In the genomic region with DNA sequence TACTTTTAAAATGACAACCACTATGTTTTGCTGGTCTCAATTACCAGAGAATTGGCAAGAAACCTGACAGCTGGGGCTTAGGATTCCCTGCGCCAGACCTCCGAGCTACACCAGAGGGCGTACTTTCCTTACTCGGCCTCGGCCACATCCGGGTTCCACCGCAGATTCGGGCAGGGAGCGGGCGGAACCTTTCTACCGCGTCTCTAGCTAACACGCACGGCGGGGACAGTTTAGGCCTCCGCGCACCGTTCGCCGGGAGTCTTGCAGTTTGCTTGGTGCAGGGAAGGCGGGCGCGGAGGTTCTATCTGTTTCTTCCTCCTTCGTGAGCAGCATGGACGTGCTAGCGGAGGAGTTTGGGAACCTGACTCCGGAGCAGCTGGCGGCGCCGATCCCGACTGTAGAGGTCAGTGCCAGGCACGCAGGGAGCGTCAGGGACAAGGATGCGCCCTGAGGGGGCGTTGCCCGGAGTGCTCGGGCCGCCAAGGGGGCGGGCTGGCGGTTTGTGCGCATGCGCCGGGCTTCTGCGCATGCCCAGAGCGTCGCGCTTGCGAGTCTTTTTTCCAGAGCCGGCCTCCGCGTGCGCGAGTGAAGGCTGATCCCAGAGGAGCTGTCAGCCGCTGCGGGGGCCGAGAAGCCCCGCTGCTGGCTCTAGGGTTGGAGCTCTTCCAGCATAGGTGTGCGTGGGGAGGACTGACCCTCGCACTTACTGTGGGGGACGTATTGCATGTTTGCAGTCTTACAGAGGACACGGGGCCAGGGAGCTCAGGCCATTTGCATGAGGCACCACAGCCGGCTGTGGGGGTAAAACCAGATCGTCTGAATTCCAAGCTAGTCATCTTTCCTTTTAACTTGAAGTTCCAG, we compare ENCODE assay signal across 1 cellular context.
A peak's percentile ranks its signal among the peaks of the same experiment; 100 is the strongest.
TF ChIP-seq lines count a peak whose summit lies in the region.

Gene POLR3B, plus strand, starts transcription at position 200 of the 861 bp plus-strand sequence. Its CDS starts 132 bp downstream, at position 332.

TF ChIP-seq in K562, 482 proteins besides CTCF, POLR2A, EP300 and RAD21 (continued from another document and continues in another):
- TF ChIP-seq HINFP (tag; conservative IDR thresholded peaks at IDR 0.05; ENCODE audit: low read depth), result no peak
- no peak for TF ChIP-seq FOXJ2 (tag; IDR thresholded peaks at IDR 0.05)
- TF ChIP-seq HIVEP1 (CRISPR knock-in tag; IDR thresholded peaks at IDR 0.05), result 0 out of 2 replicates have a peak, but pooled peaks have one; percentile 4
- peak; percentile 99 for TF ChIP-seq KLF13 (tag; IDR thresholded peaks at IDR 0.05; ENCODE audit: borderline replicate concordance, low read depth)
- no peak for TF ChIP-seq ZNF143 (CRISPR knock-in tag; IDR thresholded peaks at IDR 0.05)
- peak; percentile 85; the same call in 1 of the 2 replicates for TF ChIP-seq SMAD3 (CRISPR knock-in tag; conservative IDR thresholded peaks at IDR 0.05)
- TF ChIP-seq CREB1 (IDR thresholded peaks at IDR 0.05), result peak; percentile 61
- peak; percentile 71 for TF ChIP-seq CREB1 (CRISPR knock-in tag; IDR thresholded peaks at IDR 0.05)
- peak; percentile 75 for TF ChIP-seq TAF1 (IDR thresholded peaks at IDR 0.05; ENCODE audit: control insufficient read depth, extremely low read depth, insufficient read depth, low read length, severe bottlenecking)
- TF ChIP-seq KLF16 (IDR thresholded peaks at IDR 0.05), result no peak
- peak; percentile 22 for TF ChIP-seq BRD9 (IDR thresholded peaks at IDR 0.05; ENCODE audit: low read depth, partially characterized antibody)
- TF ChIP-seq TAF7 (tag; IDR thresholded peaks at IDR 0.05), result peak; percentile 91
- TF ChIP-seq ZNF282 (CRISPR knock-in tag; IDR thresholded peaks at IDR 0.05), result no peak
- TF ChIP-seq SLC30A9 (CRISPR knock-in tag; IDR thresholded peaks at IDR 0.05), result no peak
- TF ChIP-seq, protein P1, sequence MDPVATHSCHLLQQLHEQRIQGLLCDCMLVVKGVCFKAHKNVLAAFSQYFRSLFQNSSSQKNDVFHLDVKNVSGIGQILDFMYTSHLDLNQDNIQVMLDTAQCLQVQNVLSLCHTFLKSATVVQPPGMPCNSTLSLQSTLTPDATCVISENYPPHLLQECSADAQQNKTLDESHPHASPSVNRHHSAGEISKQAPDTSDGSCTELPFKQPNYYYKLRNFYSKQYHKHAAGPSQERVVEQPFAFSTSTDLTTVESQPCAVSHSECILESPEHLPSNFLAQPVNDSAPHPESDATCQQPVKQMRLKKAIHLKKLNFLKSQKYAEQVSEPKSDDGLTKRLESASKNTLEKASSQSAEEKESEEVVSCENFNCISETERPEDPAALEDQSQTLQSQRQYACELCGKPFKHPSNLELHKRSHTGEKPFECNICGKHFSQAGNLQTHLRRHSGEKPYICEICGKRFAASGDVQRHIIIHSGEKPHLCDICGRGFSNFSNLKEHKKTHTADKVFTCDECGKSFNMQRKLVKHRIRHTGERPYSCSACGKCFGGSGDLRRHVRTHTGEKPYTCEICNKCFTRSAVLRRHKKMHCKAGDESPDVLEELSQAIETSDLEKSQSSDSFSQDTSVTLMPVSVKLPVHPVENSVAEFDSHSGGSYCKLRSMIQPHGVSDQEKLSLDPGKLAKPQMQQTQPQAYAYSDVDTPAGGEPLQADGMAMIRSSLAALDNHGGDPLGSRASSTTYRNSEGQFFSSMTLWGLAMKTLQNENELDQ (CRISPR knock-in tag; IDR thresholded peaks at IDR 0.05; ENCODE audit: borderline replicate concordance), result no peak
- TF ChIP-seq ZNF41 (CRISPR knock-in tag; conservative IDR thresholded peaks at IDR 0.05), result 0 out of 2 replicates have a peak, but pooled peaks have one; percentile 35
- no peak for TF ChIP-seq ZNF707 (CRISPR knock-in tag; conservative IDR thresholded peaks at IDR 0.05)
- TF ChIP-seq, protein P2, sequence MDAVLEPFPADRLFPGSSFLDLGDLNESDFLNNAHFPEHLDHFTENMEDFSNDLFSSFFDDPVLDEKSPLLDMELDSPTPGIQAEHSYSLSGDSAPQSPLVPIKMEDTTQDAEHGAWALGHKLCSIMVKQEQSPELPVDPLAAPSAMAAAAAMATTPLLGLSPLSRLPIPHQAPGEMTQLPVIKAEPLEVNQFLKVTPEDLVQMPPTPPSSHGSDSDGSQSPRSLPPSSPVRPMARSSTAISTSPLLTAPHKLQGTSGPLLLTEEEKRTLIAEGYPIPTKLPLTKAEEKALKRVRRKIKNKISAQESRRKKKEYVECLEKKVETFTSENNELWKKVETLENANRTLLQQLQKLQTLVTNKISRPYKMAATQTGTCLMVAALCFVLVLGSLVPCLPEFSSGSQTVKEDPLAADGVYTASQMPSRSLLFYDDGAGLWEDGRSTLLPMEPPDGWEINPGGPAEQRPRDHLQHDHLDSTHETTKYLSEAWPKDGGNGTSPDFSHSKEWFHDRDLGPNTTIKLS (IDR thresholded peaks at IDR 0.05; ENCODE audit: borderline replicate concordance, low read depth), result peak; percentile 56; the same call in 1 of the 2 replicates
- no peak for TF ChIP-seq ZBED1 (IDR thresholded peaks at IDR 0.05)
- TF ChIP-seq, protein P3, sequence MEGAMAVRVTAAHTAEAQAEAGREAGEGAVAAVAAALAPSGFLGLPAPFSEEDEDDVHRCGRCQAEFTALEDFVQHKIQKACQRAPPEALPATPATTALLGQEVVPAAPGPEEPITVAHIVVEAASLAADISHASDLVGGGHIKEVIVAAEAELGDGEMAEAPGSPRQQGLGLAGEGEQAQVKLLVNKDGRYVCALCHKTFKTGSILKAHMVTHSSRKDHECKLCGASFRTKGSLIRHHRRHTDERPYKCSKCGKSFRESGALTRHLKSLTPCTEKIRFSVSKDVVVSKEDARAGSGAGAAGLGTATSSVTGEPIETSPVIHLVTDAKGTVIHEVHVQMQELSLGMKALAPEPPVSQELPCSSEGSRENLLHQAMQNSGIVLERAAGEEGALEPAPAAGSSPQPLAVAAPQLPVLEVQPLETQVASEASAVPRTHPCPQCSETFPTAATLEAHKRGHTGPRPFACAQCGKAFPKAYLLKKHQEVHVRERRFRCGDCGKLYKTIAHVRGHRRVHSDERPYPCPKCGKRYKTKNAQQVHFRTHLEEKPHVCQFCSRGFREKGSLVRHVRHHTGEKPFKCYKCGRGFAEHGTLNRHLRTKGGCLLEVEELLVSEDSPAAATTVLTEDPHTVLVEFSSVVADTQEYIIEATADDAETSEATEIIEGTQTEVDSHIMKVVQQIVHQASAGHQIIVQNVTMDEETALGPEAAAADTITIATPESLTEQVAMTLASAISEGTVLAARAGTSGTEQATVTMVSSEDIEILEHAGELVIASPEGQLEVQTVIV (CRISPR knock-in tag; IDR thresholded peaks at IDR 0.05; ENCODE audit: borderline replicate concordance), result no peak; the same call in 1 of the 2 replicates
- TF ChIP-seq ZNF124 (CRISPR knock-in tag; IDR thresholded peaks at IDR 0.05), result no peak
- TF ChIP-seq XRCC5 (IDR thresholded peaks at IDR 0.05; ENCODE audit: low read depth, low read length), result peak; percentile 99
- TF ChIP-seq PRPF4 (IDR thresholded peaks at IDR 0.05; ENCODE audit: insufficient read depth, low read depth, low read length, poor library complexity, severe bottlenecking), result no peak
- TF ChIP-seq PHF20 (IDR thresholded peaks at IDR 0.05; ENCODE audit: partially characterized antibody), result peak; percentile 91
- no peak; the same call in 1 of the 2 replicates for TF ChIP-seq JUNB (CRISPR knock-in tag; conservative IDR thresholded peaks at IDR 0.05)
- TF ChIP-seq ZNF3 (CRISPR knock-in tag; IDR thresholded peaks at IDR 0.05), result no peak
- TF ChIP-seq ZNF584 (CRISPR knock-in tag; IDR thresholded peaks at IDR 0.05; ENCODE audit: low read depth), result 0 out of 2 replicates have a peak, but pooled peaks have one; percentile 55
- TF ChIP-seq TEAD4 (IDR thresholded peaks at IDR 0.05; ENCODE audit: low read length), result peak; percentile 69
- no peak for TF ChIP-seq TEAD4 (CRISPR knock-in tag; IDR thresholded peaks at IDR 0.05; ENCODE audit: borderline replicate concordance)
- TF ChIP-seq, protein P4, sequence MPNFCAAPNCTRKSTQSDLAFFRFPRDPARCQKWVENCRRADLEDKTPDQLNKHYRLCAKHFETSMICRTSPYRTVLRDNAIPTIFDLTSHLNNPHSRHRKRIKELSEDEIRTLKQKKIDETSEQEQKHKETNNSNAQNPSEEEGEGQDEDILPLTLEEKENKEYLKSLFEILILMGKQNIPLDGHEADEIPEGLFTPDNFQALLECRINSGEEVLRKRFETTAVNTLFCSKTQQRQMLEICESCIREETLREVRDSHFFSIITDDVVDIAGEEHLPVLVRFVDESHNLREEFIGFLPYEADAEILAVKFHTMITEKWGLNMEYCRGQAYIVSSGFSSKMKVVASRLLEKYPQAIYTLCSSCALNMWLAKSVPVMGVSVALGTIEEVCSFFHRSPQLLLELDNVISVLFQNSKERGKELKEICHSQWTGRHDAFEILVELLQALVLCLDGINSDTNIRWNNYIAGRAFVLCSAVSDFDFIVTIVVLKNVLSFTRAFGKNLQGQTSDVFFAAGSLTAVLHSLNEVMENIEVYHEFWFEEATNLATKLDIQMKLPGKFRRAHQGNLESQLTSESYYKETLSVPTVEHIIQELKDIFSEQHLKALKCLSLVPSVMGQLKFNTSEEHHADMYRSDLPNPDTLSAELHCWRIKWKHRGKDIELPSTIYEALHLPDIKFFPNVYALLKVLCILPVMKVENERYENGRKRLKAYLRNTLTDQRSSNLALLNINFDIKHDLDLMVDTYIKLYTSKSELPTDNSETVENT (CRISPR knock-in tag; IDR thresholded peaks at IDR 0.05), result 0 out of 2 replicates have a peak, but pooled peaks have one; percentile 13
- TF ChIP-seq GATA2 (CRISPR knock-in tag; IDR thresholded peaks at IDR 0.05), result no peak
- no peak for TF ChIP-seq BRCA1 (IDR thresholded peaks at IDR 0.05)
- no peak for TF ChIP-seq BRCA1 (CRISPR knock-in tag; IDR thresholded peaks at IDR 0.05)
- no peak for TF ChIP-seq ZNF274 (IDR thresholded peaks at IDR 0.05; ENCODE audit: borderline replicate concordance, low read depth, low read length)
- TF ChIP-seq MBD1 (CRISPR knock-in tag; IDR thresholded peaks at IDR 0.05), result no peak
- peak in 1 of 2 experiments; percentile 51; a peak in 2 of 4 replicates for TF ChIP-seq ZNF639 (CRISPR knock-in tag; conservative IDR thresholded peaks at IDR 0.05 in 1 of 2, IDR thresholded peaks at IDR 0.05 in 1 of 2)
- TF ChIP-seq HBP1 (CRISPR knock-in tag; IDR thresholded peaks at IDR 0.05), result peak; percentile 93; the same call in 1 of the 2 replicates
- no peak for TF ChIP-seq PTBP1 (IDR thresholded peaks at IDR 0.05; ENCODE audit: low read depth, low read length)
- no peak for TF ChIP-seq HSF4 (CRISPR knock-in tag; IDR thresholded peaks at IDR 0.05; ENCODE audit: borderline replicate concordance)
- TF ChIP-seq ATF6 (CRISPR knock-in tag; IDR thresholded peaks at IDR 0.05), result no peak; the same call in none of the 2 replicates
- peak; percentile 32 for TF ChIP-seq SMAD1 (IDR thresholded peaks at IDR 0.05; ENCODE audit: low read depth, low read length, partially characterized antibody)
- TF ChIP-seq NR2C1 (IDR thresholded peaks at IDR 0.05), result peak; percentile 51; the same call in 1 of the 2 replicates
- TF ChIP-seq NR2C1 (tag; IDR thresholded peaks at IDR 0.05), result peak; percentile 83
